In genomic region chrX:39821011-39821708, GRCh38 we compare ENCODE assay signal across 8 cellular contexts.
DNase-seq lines count a peak whose midpoint lies in the region; ATAC-seq and TF ChIP-seq lines count a peak whose summit lies in the region.

No MANE protein-coding gene starts in this region.

- BruUV-seq in A673 (replicated peaks; lab: Mats Ljungman, UMichigan), result no TSS peak

- TF ChIP-seq CTCF in A673 (conservative IDR thresholded peaks at IDR 0.05; ENCODE audit: low read depth, low read length) (no peak), right atrium auricular region (IDR thresholded peaks at IDR 0.05) (no peak)

- H3K9me3 Mint-ChIP-seq in activated CD8-positive, alpha-beta memory T cell treated with anti-CD3 and anti-CD28 coated beads, Interleukin-2, amount 10 ng/mL, durations not matched to agents 7 days and 5 days (ENCODE audit: low read depth), result no peaks in the 10 kb centered on the region

- no peak overlapping the region for H3K4me3 Mint-ChIP-seq in activated CD8-positive, alpha-beta memory T cell treated with anti-CD3 and anti-CD28 coated beads, Interleukin-2, amount 10 ng/mL, durations not matched to agents 7 days and 5 days

- intact Hi-C loops in A673 (cut with micrococcal nuclease; ENCODE audit: unreplicated experiment), result no loop called here

- DNase-seq in A673 (ENCODE audit: low spot score) (peak; percentile 58), HCEC 1CT (peak; percentile 7), right atrium auricular region (ENCODE audit: low spot score) (no peak), NCI-H187 (lab: John Stamatoyannopoulos, UW) (no peak)
- DNase-seq in activated CD8-positive, alpha-beta memory T cell treated with anti-CD3 and anti-CD28 coated beads, Interleukin-2, amount 10 ng/mL, durations not matched to agents 7 days and 5 days, result no peak
- peak; percentile 44 for DNase-seq in stimulated activated CD4-positive, alpha-beta T cell treated with anti-CD3 and anti-CD28 coated beads, Interleukin-2, amount 100 ng/mL, for 4 hours (ENCODE audit: low read depth)

- POLR2A ChIA-PET in A673 (lab: Charles Lee; ENCODE audit: low non-redundant PET), result no interaction called here

- peak; percentile 50 for ATAC-seq in activated CD8-positive, alpha-beta memory T cell treated with anti-CD3 and anti-CD28 coated beads, Interleukin-2, amount 10 ng/mL, durations not matched to agents 7 days and 5 days
- ATAC-seq in HG03378 (IDR thresholded peaks at IDR 0.05; ENCODE audit: unreplicated experiment), result no peak
- no peak for ATAC-seq in GM21367 (IDR thresholded peaks at IDR 0.05; ENCODE audit: unreplicated experiment)

- peak overlapping the region; percentile 40 for H3K4me3 ChIP-seq in A673 (ENCODE audit: low read depth, low read length, poor library complexity, severe bottlenecking)
- peak overlapping the region; percentile 35 to 50 for H3K4me3 ChIP-seq in right atrium auricular region

- peaks cover 22% of the 10 kb centered on the region for H3K4me1 Mint-ChIP-seq in activated CD8-positive, alpha-beta memory T cell treated with anti-CD3 and anti-CD28 coated beads, Interleukin-2, amount 10 ng/mL, durations not matched to agents 7 days and 5 days

- H3K4me1 ChIP-seq in A673 (ENCODE audit: insufficient read depth, low read length, poor library complexity, severe bottlenecking) (peaks cover 14% of the 10 kb centered on the region), right atrium auricular region (peaks cover 0 to 29% of the 10 kb centered on the region in 2 donors)

- CTCF ChIA-PET in A673 (lab: Charles Lee), result no interaction called here
- CTCF ChIA-PET in activated CD8-positive, alpha-beta memory T cell treated with anti-CD3 and anti-CD28 coated beads, Interleukin-2, amount 10 ng/mL, durations not matched to agents 7 days and 5 days (lab: Charles Lee), result no interaction called here

- H3K36me3 ChIP-seq in A673 (ENCODE audit: insufficient read depth, low read length, poor library complexity, severe bottlenecking) (no peaks in the 10 kb centered on the region), right atrium auricular region (no peaks in the 10 kb centered on the region)

- no peak overlapping the region for H3K27ac Mint-ChIP-seq in activated CD8-positive, alpha-beta memory T cell treated with anti-CD3 and anti-CD28 coated beads, Interleukin-2, amount 10 ng/mL, durations not matched to agents 7 days and 5 days

- H3K27me3 Mint-ChIP-seq in activated CD8-positive, alpha-beta memory T cell treated with anti-CD3 and anti-CD28 coated beads, Interleukin-2, amount 10 ng/mL, durations not matched to agents 7 days and 5 days, result peaks cover 5% of the 10 kb centered on the region

- peaks cover 2% of the 10 kb centered on the region for H3K36me3 Mint-ChIP-seq in activated CD8-positive, alpha-beta memory T cell treated with anti-CD3 and anti-CD28 coated beads, Interleukin-2, amount 10 ng/mL, durations not matched to agents 7 days and 5 days

- H3K9me3 ChIP-seq in A673 (ENCODE audit: low read depth, low read length, poor library complexity, severe bottlenecking), result no peaks in the 10 kb centered on the region
- peaks cover 0 to 16% of the 10 kb centered on the region in 2 donors for H3K9me3 ChIP-seq in right atrium auricular region

- H3K27ac ChIP-seq in A673 (ENCODE audit: low read depth, low read length, poor library complexity, severe bottlenecking) (no peak overlapping the region), right atrium auricular region (peak overlapping the region; percentile 40 to 42)

- no peaks in the 10 kb centered on the region for H3K27me3 ChIP-seq in A673 (replicated peaks; ENCODE audit: insufficient read depth, low read depth, low read length, poor library complexity)
- H3K27me3 ChIP-seq in right atrium auricular region, result no peaks in the 10 kb centered on the region

Comparison
In these comparisons a context has a peak if more than half of its experiments do, and no peak if none do; other contexts are left out.
1. DNase-seq: peak in A673 (single experiment), HCEC 1CT (single experiment) and stimulated activated CD4-positive, alpha-beta T cell treated with anti-CD3 and anti-CD28 coated beads, Interleukin-2, amount 100 ng/mL, for 4 hours (single experiment); none in activated CD8-positive, alpha-beta memory T cell treated with anti-CD3 and anti-CD28 coated beads, Interleukin-2, amount 10 ng/mL, durations not matched to agents 7 days and 5 days (single experiment), right atrium auricular region (single experiment) and NCI-H187 (0 of 2).